7 cellular contexts compared by ENCODE assay signal in the genomic region with DNA sequence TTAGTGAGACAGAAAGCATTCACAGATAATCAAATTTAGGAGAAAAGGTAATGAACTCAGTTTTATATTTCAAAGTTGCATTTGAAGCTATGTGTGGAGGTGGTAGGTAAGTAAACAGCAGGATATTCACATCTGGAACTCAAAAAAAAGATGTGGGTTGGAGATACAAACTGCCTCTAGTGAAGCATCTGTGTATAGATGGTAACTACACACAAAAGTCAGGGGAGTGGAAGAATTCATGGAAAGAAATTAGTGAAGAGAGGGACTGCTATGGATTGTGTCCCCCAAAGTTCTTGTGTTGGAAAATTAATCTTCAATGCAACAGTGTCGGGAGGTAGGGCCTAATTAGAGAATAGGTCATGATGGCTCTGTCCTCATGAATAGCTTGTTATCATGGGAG.
"Had no signal": no experiment of that assay in that cellular context is flagged by ENCODE, and none has a peak within 500 bp of the region (broad histone marks: within the 10 kb centered on the region; RNA-seq: fewer than 3 reads in every experiment).

No MANE protein-coding gene starts in this region.

- H3K27ac Mint-ChIP-seq: H9 had no signal

- ATAC-seq: HepG2 had no signal

- H3K4me3 Mint-ChIP-seq: H9, IgD-negative memory B cell had no signal

- H3K27me3 Mint-ChIP-seq: IgD-negative memory B cell had no signal

- DNase-seq: GOT3, H9, HCEC 1CT, KG1 had no signal

- FAIRE-seq: H54, HepG2 had no signal
